Comparison of ENCODE assay signal across 1 cellular context in the genomic region with DNA sequence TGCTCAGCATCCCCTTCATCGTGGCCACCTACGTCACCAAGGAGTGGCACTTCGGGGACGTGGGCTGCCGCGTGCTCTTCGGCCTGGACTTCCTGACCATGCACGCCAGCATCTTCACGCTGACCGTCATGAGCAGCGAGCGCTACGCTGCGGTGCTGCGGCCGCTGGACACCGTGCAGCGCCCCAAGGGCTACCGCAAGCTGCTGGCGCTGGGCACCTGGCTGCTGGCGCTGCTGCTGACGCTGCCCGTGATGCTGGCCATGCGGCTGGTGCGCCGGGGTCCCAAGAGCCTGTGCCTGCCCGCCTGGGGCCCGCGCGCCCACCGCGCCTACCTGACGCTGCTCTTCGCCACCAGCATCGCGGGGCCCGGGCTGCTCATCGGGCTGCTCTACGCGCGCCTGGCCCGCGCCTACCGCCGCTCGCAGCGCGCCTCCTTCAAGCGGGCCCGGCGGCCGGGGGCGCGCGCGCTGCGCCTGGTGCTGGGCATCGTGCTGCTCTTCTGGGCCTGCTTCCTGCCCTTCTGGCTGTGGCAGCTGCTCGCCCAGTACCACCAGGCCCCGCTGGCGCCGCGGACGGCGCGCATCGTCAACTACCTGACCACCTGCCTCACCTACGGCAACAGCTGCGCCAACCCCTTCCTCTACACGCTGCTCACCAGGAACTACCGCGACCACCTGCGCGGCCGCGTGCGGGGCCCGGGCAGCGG.
TF ChIP-seq lines count a peak whose summit lies in the region.

No MANE protein-coding gene starts in this region.

TF ChIP-seq in SK-N-SH, 30 proteins besides CTCF, POLR2A, EP300 and RAD21:
- TF ChIP-seq RCOR1 (IDR thresholded peaks at IDR 0.05; ENCODE audit: low read length) (no peak), GABPA (IDR thresholded peaks at IDR 0.05; ENCODE audit: low read depth) (no peak), ELF1 (IDR thresholded peaks at IDR 0.05) (no peak), TAF1 (IDR thresholded peaks at IDR 0.05; ENCODE audit: borderline replicate concordance, low read depth, low read length) (no peak), JUND (IDR thresholded peaks at IDR 0.05) (no peak), FOSL2 (IDR thresholded peaks at IDR 0.05; ENCODE audit: borderline replicate concordance, low read depth) (no peak)
- TF ChIP-seq, protein P1, sequence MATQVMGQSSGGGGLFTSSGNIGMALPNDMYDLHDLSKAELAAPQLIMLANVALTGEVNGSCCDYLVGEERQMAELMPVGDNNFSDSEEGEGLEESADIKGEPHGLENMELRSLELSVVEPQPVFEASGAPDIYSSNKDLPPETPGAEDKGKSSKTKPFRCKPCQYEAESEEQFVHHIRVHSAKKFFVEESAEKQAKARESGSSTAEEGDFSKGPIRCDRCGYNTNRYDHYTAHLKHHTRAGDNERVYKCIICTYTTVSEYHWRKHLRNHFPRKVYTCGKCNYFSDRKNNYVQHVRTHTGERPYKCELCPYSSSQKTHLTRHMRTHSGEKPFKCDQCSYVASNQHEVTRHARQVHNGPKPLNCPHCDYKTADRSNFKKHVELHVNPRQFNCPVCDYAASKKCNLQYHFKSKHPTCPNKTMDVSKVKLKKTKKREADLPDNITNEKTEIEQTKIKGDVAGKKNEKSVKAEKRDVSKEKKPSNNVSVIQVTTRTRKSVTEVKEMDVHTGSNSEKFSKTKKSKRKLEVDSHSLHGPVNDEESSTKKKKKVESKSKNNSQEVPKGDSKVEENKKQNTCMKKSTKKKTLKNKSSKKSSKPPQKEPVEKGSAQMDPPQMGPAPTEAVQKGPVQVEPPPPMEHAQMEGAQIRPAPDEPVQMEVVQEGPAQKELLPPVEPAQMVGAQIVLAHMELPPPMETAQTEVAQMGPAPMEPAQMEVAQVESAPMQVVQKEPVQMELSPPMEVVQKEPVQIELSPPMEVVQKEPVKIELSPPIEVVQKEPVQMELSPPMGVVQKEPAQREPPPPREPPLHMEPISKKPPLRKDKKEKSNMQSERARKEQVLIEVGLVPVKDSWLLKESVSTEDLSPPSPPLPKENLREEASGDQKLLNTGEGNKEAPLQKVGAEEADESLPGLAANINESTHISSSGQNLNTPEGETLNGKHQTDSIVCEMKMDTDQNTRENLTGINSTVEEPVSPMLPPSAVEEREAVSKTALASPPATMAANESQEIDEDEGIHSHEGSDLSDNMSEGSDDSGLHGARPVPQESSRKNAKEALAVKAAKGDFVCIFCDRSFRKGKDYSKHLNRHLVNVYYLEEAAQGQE (IDR thresholded peaks at IDR 0.05; ENCODE audit: low read depth, low read length), result no peak
